In genomic region chrX:130702867-130703707, GRCh38 we compare ENCODE assay signal across 23 cellular contexts.
A peak's percentile ranks its signal among the peaks of the same experiment; 100 is the strongest.
DNase-seq lines count a peak whose midpoint lies in the region; ATAC-seq, FAIRE-seq and TF ChIP-seq lines count a peak whose summit lies in the region.
"Had no signal": no experiment of that assay in that cellular context is flagged by ENCODE, and none has a peak within 500 bp of the region (broad histone marks: within the 10 kb centered on the region; RNA-seq: fewer than 3 reads in every experiment).

No MANE protein-coding gene starts in this region.

- H3K23ac ChIP-seq in IMR-90 (ENCODE audit: low read depth, low read length) (no peak overlapping the region), trophoblast cell (ENCODE audit: low read length) (no peak overlapping the region)

- no peak overlapping the region for H3K56ac ChIP-seq in IMR-90 (ENCODE audit: extremely low read depth, insufficient read depth, low read length)

- CTCF ChIA-PET in IMR-90 (lab: Yijun Ruan, JAX): interaction anchor here (0.7 to 1.0 kb wide), 3 partner anchors 127 to 154 kb away, joined by 3 read pairs; no protein-coding TSS in a partner anchor
- CTCF ChIA-PET in endothelial cell of umbilical vein (lab: Charles Lee): interaction anchor here (0.7 to 0.8 kb wide), 2 partner anchors 29 to 36 kb away, joined by 3 to 4 read pairs; no protein-coding TSS in a partner anchor

- peak overlapping the region; percentile 61 for H2BK5ac ChIP-seq in IMR-90 (ENCODE audit: low read depth, low read length, poor library complexity, severe bottlenecking)
- no peak overlapping the region for H2BK5ac ChIP-seq in trophoblast cell (ENCODE audit: low read depth, low read length, poor library complexity)

- in situ Hi-C loops in IMR-90 (cut with MboI; ENCODE audit: low sequenced_read_pairs): no loop called here

- DNase-seq in IMR-90 (no peak), endothelial cell of umbilical vein (ENCODE audit: low read depth, low spot score) (peak; percentile 50), myocyte (ENCODE audit: low read depth) (peak; percentile 22), COLO829 (ENCODE audit: low spot score) (no peak), Right ventricle myocardium superior (no peak), NCI-H2171 (lab: John Stamatoyannopoulos, UW) (no peak), trophoblast cell (no peak)
- DNase-seq: ACHN; activated CD8-positive, alpha-beta memory T cell treated with anti-CD3 and anti-CD28 coated beads, Interleukin-2, amount 50 U/mL, for 48 hours; amygdala; CD4-positive, CD25-positive, alpha-beta regulatory T cell; central memory CD4-positive, alpha-beta T cell; esophagus squamous epithelium; naive thymus-derived CD4-positive, alpha-beta T cell; NCI-H1417; NCI-H526 treated with DMSO at 0.1 percent for 48 hours; pancreas; stimulated activated CD4-positive, alpha-beta T cell treated with anti-CD3 and anti-CD28 coated beads, Interleukin-2, amount 100 ng/mL, for 48 hours; T-cell; upper lobe of right lung had no signal

- no peak overlapping the region; the same call in 1 of the 2 replicates for H3K4me2 ChIP-seq in IMR-90 (ENCODE audit: low read depth, low read length)
- H3K4me2 ChIP-seq in endothelial cell of umbilical vein (ENCODE audit: insufficient read depth, low read length): peak overlapping the region; percentile 31
- no peak overlapping the region for H3K4me2 ChIP-seq in trophoblast cell (ENCODE audit: low read length)

- H2BK120ac ChIP-seq in IMR-90 (ENCODE audit: low read depth, low read length) (no peak overlapping the region; the same call in 1 of the 2 replicates), trophoblast cell (ENCODE audit: insufficient read depth, low read length, poor library complexity) (no peak overlapping the region)

- H2AK5ac ChIP-seq in IMR-90 (ENCODE audit: low read depth, low read length) (no peak overlapping the region), trophoblast cell (ENCODE audit: low read length) (no peak overlapping the region)

- H3K27ac ChIP-seq in ACC112 (ENCODE audit: low read depth, low read length) (no peak overlapping the region), IMR-90 (ENCODE audit: insufficient read depth, low read length) (no peak overlapping the region), endothelial cell of umbilical vein (ENCODE audit: insufficient read depth, low read depth, low read length) (no peak overlapping the region), trophoblast cell (ENCODE audit: low read depth, low read length) (no peak overlapping the region)
- H3K27ac ChIP-seq: esophagus squamous epithelium, upper lobe of right lung had no signal

- no TSS peak for BruUV-seq in IMR-90 (replicated peaks; lab: Mats Ljungman, UMichigan)
- no TSS peak for BruUV-seq in endothelial cell of umbilical vein (replicated peaks; lab: Mats Ljungman, UMichigan)

- TF ChIP-seq RAD21 in IMR-90 (IDR thresholded peaks at IDR 0.05; ENCODE audit: low read length): no peak

- TF ChIP-seq CTCF in IMR-90 (conservative IDR thresholded peaks at IDR 0.05; ENCODE audit: low read depth, low read length): no peak
- no peak for TF ChIP-seq CTCF in endothelial cell of umbilical vein (IDR thresholded peaks at IDR 0.05; ENCODE audit: extremely low read depth in 1 of 2, insufficient read depth in 1 of 2, low read depth in 1 of 2, low read length in 2 of 2)

- H4K20me1 ChIP-seq in IMR-90 (ENCODE audit: insufficient read depth, low read length) (no peaks in the 10 kb centered on the region), endothelial cell of umbilical vein (replicated peaks; ENCODE audit: control insufficient read depth, extremely low read depth, insufficient read depth, low read length) (no peaks in the 10 kb centered on the region)

- H3K79me1 ChIP-seq in IMR-90 (ENCODE audit: low read depth in 1 of 2, low read length in 2 of 2) (no peaks in the 10 kb centered on the region), trophoblast cell (ENCODE audit: low read length) (no peaks in the 10 kb centered on the region)

- H3K4me3 ChIP-seq in ACC112 (ENCODE audit: low read depth, low read length) (no peak overlapping the region), IMR-90 (ENCODE audit: insufficient read depth, low read depth, low read length) (no peak overlapping the region), endothelial cell of umbilical vein (replicated peaks in 1 of 3; ENCODE audit: insufficient read depth in 1 of 3, low read depth in 1 of 3, low read length in 3 of 3) (no peak overlapping the region), trophoblast cell (ENCODE audit: low read depth, low read length) (no peak overlapping the region)
- H3K4me3 ChIP-seq: esophagus squamous epithelium, lung, pancreas, upper lobe of right lung had no signal

- H3K9me1 ChIP-seq in IMR-90 (ENCODE audit: insufficient read depth, low read length): no peaks in the 10 kb centered on the region
- H3K9me1 ChIP-seq in endothelial cell of umbilical vein (replicated peaks; ENCODE audit: control insufficient read depth, extremely low read depth, insufficient read depth, low read length): no peaks in the 10 kb centered on the region

- no peak overlapping the region for H2BK12ac ChIP-seq in trophoblast cell (ENCODE audit: low read length)

- POLR2A ChIA-PET in IMR-90 (lab: Charles Lee; ENCODE audit: unreplicated experiment): interaction anchor here (0.6 kb wide), 1 partner anchor 200 kb away, joined by 25 read pairs; the partner anchor contains the start of gene ENOX2
- POLR2A ChIA-PET in endothelial cell of umbilical vein (lab: Charles Lee): no interaction called here

- no peak overlapping the region for H3K14ac ChIP-seq in IMR-90 (replicated peaks; ENCODE audit: low read depth, low read length)
- no peak overlapping the region for H3K14ac ChIP-seq in trophoblast cell (ENCODE audit: low read length)

- no peak overlapping the region for H2BK15ac ChIP-seq in IMR-90 (ENCODE audit: low read depth, low read length)

- H3K9me3 ChIP-seq in IMR-90 (ENCODE audit: control insufficient read depth, insufficient read depth, low read length) (no peaks in the 10 kb centered on the region), endothelial cell of umbilical vein (replicated peaks; ENCODE audit: control insufficient read depth, insufficient read depth, low read length) (no peaks in the 10 kb centered on the region), trophoblast cell (ENCODE audit: insufficient read depth, low read depth, low read length) (no peaks in the 10 kb centered on the region)
- H3K9me3 ChIP-seq: esophagus squamous epithelium, pancreas, upper lobe of right lung had no signal

- H4K91ac ChIP-seq in IMR-90 (ENCODE audit: insufficient read depth, low read depth, low read length) (no peak overlapping the region), trophoblast cell (ENCODE audit: low read depth, low read length) (no peak overlapping the region)

- no peak for ATAC-seq in IMR-90 (ENCODE audit: low read depth)
- no peak for ATAC-seq in Right ventricle myocardium superior (ENCODE audit: poor library complexity)
- ATAC-seq: naive thymus-derived CD4-positive, alpha-beta T cell; T-cell; upper lobe of right lung had no signal

- no peak overlapping the region for H3K18ac ChIP-seq in IMR-90 (ENCODE audit: low read depth, low read length)
- H3K18ac ChIP-seq in trophoblast cell (ENCODE audit: low read length): no peak overlapping the region

- H3K79me2 ChIP-seq in ACC112 (ENCODE audit: control insufficient read depth, insufficient read depth, low read length, unreplicated experiment): no peaks in the 10 kb centered on the region
- H3K79me2 ChIP-seq in endothelial cell of umbilical vein (ENCODE audit: control insufficient read depth, insufficient read depth, low read length): no peaks in the 10 kb centered on the region
- no peaks in the 10 kb centered on the region for H3K79me2 ChIP-seq in trophoblast cell (ENCODE audit: control insufficient read depth, insufficient read depth, low read length, poor library complexity)

- intact Hi-C loops in IMR-90 (cut with micrococcal nuclease) (no loop called here), endothelial cell of umbilical vein (cut with micrococcal nuclease) (no loop called here), Right ventricle myocardium superior (cut with DNase I) (no loop called here)

- peak; percentile 61 for FAIRE-seq in endothelial cell of umbilical vein (lab: Jason Lieb, UNC)
- FAIRE-seq: HTR-8/SVneo, pancreas had no signal

- H4K5ac ChIP-seq in IMR-90 (ENCODE audit: low read depth, low read length): no peak overlapping the region

- dilution Hi-C loops in IMR-90 (cut with HindIII; ENCODE audit: low sequenced_read_pairs, unreplicated experiment) (no loop called here), endothelial cell of umbilical vein (cut with MboI; ENCODE audit: extremely low pct_ligation_motif_present, low sequenced_read_pairs) (no loop called here)

- H3K4ac ChIP-seq in IMR-90 (ENCODE audit: low read depth, low read length) (no peak overlapping the region), trophoblast cell (ENCODE audit: low read depth, low read length) (no peak overlapping the region)

- H3K9ac ChIP-seq in IMR-90 (ENCODE audit: low read depth, low read length) (no peak overlapping the region), endothelial cell of umbilical vein (replicated peaks; ENCODE audit: extremely low read depth, insufficient read depth, low read length) (no peak overlapping the region), trophoblast cell (ENCODE audit: low read length) (no peak overlapping the region)

- no peak overlapping the region for H2AK9ac ChIP-seq in IMR-90 (replicated peaks; ENCODE audit: low read depth, low read length, poor library complexity)

- H2BK20ac ChIP-seq in IMR-90 (ENCODE audit: low read depth, low read length): no peak overlapping the region

- no CpG with 5 or more reads among the region's 6 CpGs for WGBS in IMR-90 (ENCODE audit: extremely low coverage in 2 of 2, insufficient read length in 1 of 2), 2 experiments
- no CpG with 5 or more reads among the region's 6 CpGs for WGBS in trophoblast cell (ENCODE audit: extremely low coverage, insufficient coverage, insufficient read length)

- H3K4me1 ChIP-seq in ACC112 (ENCODE audit: control insufficient read depth, insufficient read depth, low read length, unreplicated experiment) (peaks cover 21% of the 10 kb centered on the region), IMR-90 (ENCODE audit: control insufficient read depth, insufficient read depth, low read length) (peaks cover 3% of the 10 kb centered on the region; the same call in 1 of the 2 replicates), endothelial cell of umbilical vein (ENCODE audit: control insufficient read depth, extremely low read depth, insufficient read depth, low read length) (peaks cover 16% of the 10 kb centered on the region), trophoblast cell (ENCODE audit: control insufficient read depth in 1 of 2, insufficient read depth in 2 of 2, low read length in 2 of 2) (no peaks in the 10 kb centered on the region)
- H3K4me1 ChIP-seq: esophagus squamous epithelium, upper lobe of right lung had no signal

- H4K8ac ChIP-seq in IMR-90 (ENCODE audit: low read depth in 2 of 2, low read length in 2 of 2): no peak overlapping the region
- H4K8ac ChIP-seq in trophoblast cell (ENCODE audit: low read depth, low read length): no peak overlapping the region

- TF ChIP-seq POLR2A in IMR-90 (IDR thresholded peaks at IDR 0.05; ENCODE audit: low read depth, low read length): no peak
- no peak for TF ChIP-seq POLR2A in endothelial cell of umbilical vein (IDR thresholded peaks at IDR 0.05; ENCODE audit: low read depth, low read length)

- H2AFZ ChIP-seq in ACC112 (ENCODE audit: low read length, unreplicated experiment) (peak overlapping the region; percentile 85), IMR-90 (replicated peaks; ENCODE audit: low read length, poor library complexity) (no peak overlapping the region), endothelial cell of umbilical vein (ENCODE audit: low read depth, low read length) (no peak overlapping the region), trophoblast cell (ENCODE audit: insufficient read depth, low read length, poor library complexity) (no peak overlapping the region)

- H3K27me3 ChIP-seq in ACC112 (ENCODE audit: insufficient read depth, low read length) (no peaks in the 10 kb centered on the region), IMR-90 (ENCODE audit: control insufficient read depth, insufficient read depth, low read length) (no peaks in the 10 kb centered on the region), endothelial cell of umbilical vein (ENCODE audit: control insufficient read depth in 2 of 2, insufficient read depth in 2 of 2, low read length in 2 of 2) (no peaks in the 10 kb centered on the region), trophoblast cell (ENCODE audit: insufficient read depth, low read length) (no peaks in the 10 kb centered on the region)
- H3K27me3 ChIP-seq: esophagus squamous epithelium, pancreas, upper lobe of right lung had no signal

- no peak overlapping the region for H4K12ac ChIP-seq in trophoblast cell (ENCODE audit: low read depth, low read length)

- H3K36me3 ChIP-seq in ACC112 (ENCODE audit: insufficient read depth, low read length): no peaks in the 10 kb centered on the region
- no peaks in the 10 kb centered on the region for H3K36me3 ChIP-seq in IMR-90 (ENCODE audit: control insufficient read depth, insufficient read depth, low read length)
- H3K36me3 ChIP-seq in endothelial cell of umbilical vein (ENCODE audit: control insufficient read depth in 2 of 2, extremely low read depth in 1 of 2, insufficient read depth in 2 of 2, low read length in 2 of 2): no peaks in the 10 kb centered on the region
- H3K36me3 ChIP-seq in trophoblast cell (ENCODE audit: control insufficient read depth in 1 of 2, insufficient read depth in 2 of 2, low read length in 2 of 2): no peaks in the 10 kb centered on the region
- H3K36me3 ChIP-seq: esophagus squamous epithelium, pancreas, upper lobe of right lung had no signal

Comparison
In these comparisons a context has a peak if more than half of its experiments do, and no peak if none do; other contexts are left out.
1. DNase-seq: peak in endothelial cell of umbilical vein (single experiment) and myocyte (single experiment); none in IMR-90 (single experiment), COLO829 (single experiment), Right ventricle myocardium superior (single experiment), NCI-H2171 (single experiment) and trophoblast cell (0 of 2).